28 cellular contexts compared by ENCODE assay signal in the genomic region with DNA sequence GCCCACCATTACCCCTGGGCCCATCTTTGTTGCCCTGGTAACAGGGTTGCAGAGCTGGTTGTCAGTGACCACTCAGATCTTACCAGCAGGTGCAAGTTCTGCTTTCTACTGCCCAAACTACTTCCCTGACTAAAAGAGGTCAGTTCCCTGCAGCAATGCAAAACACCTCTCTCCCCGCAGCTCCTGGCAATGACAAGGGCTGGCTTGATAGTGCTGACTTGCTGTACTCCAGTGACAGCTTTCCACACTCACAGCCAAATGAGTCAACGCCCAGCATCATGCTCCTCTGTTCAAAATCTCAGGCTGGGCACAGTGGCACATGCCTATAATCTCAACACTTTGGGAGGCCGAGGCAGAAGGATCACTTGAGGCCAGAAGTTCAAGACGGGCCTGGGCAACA.
"Had no signal": no experiment of that assay in that cellular context is flagged by ENCODE, and none has a peak within 500 bp of the region (broad histone marks: within the 10 kb centered on the region; RNA-seq: fewer than 3 reads in every experiment).

No MANE protein-coding gene starts in this region.

- H3K9me3 ChIP-seq: MG63, SJSA1 had no signal

- H3K36me3 ChIP-seq: cardiac muscle cell had no signal

- H3K4me3 ChIP-seq: cardiac muscle cell, MG63, SJSA1 had no signal

- DNase-seq: activated CD4-positive, alpha-beta memory T cell treated with anti-CD3 and anti-CD28 coated beads for 36 hours; activated CD4-positive, alpha-beta T cell treated with anti-CD3 and anti-CD28 coated beads, Interleukin-2, amount 10 ng/mL, durations not matched to agents 24 days and 14 days; activated CD4-positive, CD25-positive, alpha-beta regulatory T cell treated with anti-CD3 and anti-CD28 coated beads, Interleukin-2, amount 50 U/mL, for 72 hours; activated CD8-positive, alpha-beta memory T cell treated with anti-CD3 and anti-CD28 coated beads for 24 hours; activated effector memory CD4-positive, alpha-beta T cell treated with anti-CD3 and anti-CD28 coated beads, Interleukin-2, amount 50 U/mL, for 16 hours; activated naive CD4-positive, alpha-beta T cell treated with Interleukin-2 at 50 U/mL for 16 hours; activated naive CD8-positive, alpha-beta T cell treated with anti-CD3 and anti-CD28 coated beads, Interleukin-2, amount 50 U/mL, for 24 hours; activated T-cell treated with anti-CD3 and anti-CD28 coated beads, Interleukin-2, amount 50 U/mL, for 4 hours; amygdala; MG63; NCI-H1105; NCI-H1436; NCI-H1694 treated with DMSO at 0.1 percent for 48 hours; NCI-H2029 treated with DMSO at 0.1 percent for 48 hours; NCI-H345; NCI-H510A; NCI-H526 treated with DMSO at 0.1 percent for 48 hours; NK-92 treated with Interleukin-12 subunit alpha and Interleukin-12 subunit beta, amount 100 ng/mL, for 24 hours; OCI-M1; RPMI8226; SHP77 had no signal

- H3K4me2 ChIP-seq: KMS-11 had no signal

- H3K27ac ChIP-seq: cardiac muscle cell, KMS-11, SJSA1 had no signal

- H3K27me3 ChIP-seq: cardiac muscle cell, MG63, SJSA1 had no signal

- H3K9ac ChIP-seq: KMS-11 had no signal

- ATAC-seq: activated naive CD4-positive, alpha-beta T cell treated with anti-CD3 and anti-CD28 coated beads, Interleukin-2, amount 50 U/mL, for 72 hours; activated naive CD8-positive, alpha-beta T cell treated with anti-CD3 and anti-CD28 coated beads, Interleukin-2, amount 50 U/mL, for 24 hours; activated T-cell treated with anti-CD3 and anti-CD28 coated beads, Interleukin-2, amount 50 U/mL, for 4 hours; Panc1; SK-N-SH treated with all-trans-retinoic acid at 6 μM for 48 hours; WTC11 had no signal
